ENCODE assay signal across 16 cellular contexts in the genomic region with DNA sequence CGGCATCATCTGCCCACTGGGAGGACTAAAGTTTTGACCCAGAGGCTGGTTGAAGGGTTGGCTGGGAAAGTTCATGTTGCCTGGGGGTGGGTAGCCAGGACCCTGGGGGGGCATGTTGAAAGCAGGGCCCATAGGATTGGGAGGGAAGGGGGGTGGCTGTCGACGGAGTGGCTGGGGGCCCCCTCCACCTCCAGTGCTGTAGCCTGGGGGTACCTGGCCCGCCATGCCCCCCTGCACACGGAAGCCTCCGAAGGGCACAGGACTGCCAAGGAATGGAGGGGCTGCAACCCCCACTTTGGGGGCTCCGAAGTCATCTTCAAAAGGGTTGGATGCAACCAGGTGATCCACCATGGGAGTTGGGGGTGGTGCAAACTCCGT. TPM values are rescaled to one million over a fixed set of nuclear protein-coding genes. Genes with fewer than 3 reads are reported as not detected.
DNase-seq lines count a peak whose midpoint lies in the region; ATAC-seq and TF ChIP-seq lines count a peak whose summit lies in the region.
"Had no signal": no experiment of that assay in that cellular context is flagged by ENCODE, and none has a peak within 500 bp of the region (broad histone marks: within the 10 kb centered on the region; RNA-seq: fewer than 3 reads in every experiment).

No MANE protein-coding gene starts in this region.

- peaks cover 22% of the 10 kb centered on the region for H3K36me3 Mint-ChIP-seq in T-helper 1 cell treated with Interleukin-12 subunit alpha and Interleukin-12 subunit beta and Interleukin-4 antibody, amounts not matched to agents 30 μg/mL and 1 μg/mL, for 36 hours (ENCODE audit: low read depth)
- peaks cover 19 to 48% of the 10 kb centered on the region in 2 donors for H3K36me3 Mint-ChIP-seq in CD4-positive, alpha-beta memory T cell
- H3K36me3 Mint-ChIP-seq in activated naive CD4-positive, alpha-beta T cell treated with anti-CD3 and anti-CD28 coated beads, Interleukin-2, amount 50 U/mL, for 72 hours, result peaks cover 15 to 24% of the 10 kb centered on the region in 2 donors
- peaks cover 0 to 25% (median 3%) of the 10 kb centered on the region in 3 donors for H3K36me3 Mint-ChIP-seq in naive thymus-derived CD8-positive, alpha-beta T cell

- POLR2A ChIA-PET in CD4-positive, alpha-beta memory T cell (lab: Charles Lee; ENCODE audit: partially characterized antibody), result interaction anchor here (1.2 to 41.7 kb wide), 5 partner anchors 8 to 47 kb away, joined by 4 to 1543 read pairs (median 58); partner anchors contain the start of genes CKS1B, FLAD1, LENEP and PMVK
- POLR2A ChIA-PET in naive thymus-derived CD8-positive, alpha-beta T cell (lab: Charles Lee), result interaction anchor here (0.6 to 6.6 kb wide), 5 partner anchors 7 to 280 kb away, joined by 3 to 67 read pairs (median 4); partner anchors contain the start of genes CKS1B and SHC1
- POLR2A ChIA-PET in OCI-LY7 (lab: Charles Lee), result interaction anchor here (0.6 kb wide), 1 partner anchor 25 kb away, joined by 3 read pairs; no protein-coding TSS in a partner anchor

- no peak overlapping the region for H2AFZ ChIP-seq in OCI-LY7 (ENCODE audit: low read length)

- no peak for TF ChIP-seq CTCF in OCI-LY7 (conservative IDR thresholded peaks at IDR 0.05; ENCODE audit: low read length)

- 0 out of 2 replicates have a peak, but pooled peaks cover 4% of the 10 kb centered on the region for H4K20me1 ChIP-seq in OCI-LY7 (ENCODE audit: insufficient read depth, low read length)

- H3K4me1 ChIP-seq in CD4-positive, alpha-beta memory T cell (ENCODE audit: insufficient read depth, low read length), result peaks cover 55% of the 10 kb centered on the region
- peaks cover 49% of the 10 kb centered on the region for H3K4me1 ChIP-seq in OCI-LY7 (ENCODE audit: insufficient read depth, low read length, poor library complexity, severe bottlenecking)

- peaks cover 25% of the 10 kb centered on the region for H3K79me2 ChIP-seq in OCI-LY7 (ENCODE audit: insufficient read depth, low read depth, low read length)

- no peak for DNase-seq in T-helper 1 cell
- DNase-seq in CD4-positive, alpha-beta memory T cell, result peak in 1 of 5 donors; percentile 34
- DNase-seq in activated naive CD4-positive, alpha-beta T cell treated with anti-CD3 and anti-CD28 coated beads, Interleukin-2, amount 50 U/mL, for 72 hours (ENCODE audit: low spot score in 2 of 2), result no peak
- DNase-seq in naive thymus-derived CD8-positive, alpha-beta T cell, result no peak
- no peak for DNase-seq in NCI-H345 treated with DMSO at 0.1 percent for 48 hours (lab: John Stamatoyannopoulos, UW; ENCODE audit: unreplicated experiment)
- no peak for DNase-seq in OCI-M1 (lab: John Stamatoyannopoulos, UW)
- no peak for DNase-seq in OCI-LY7 (ENCODE audit: low spot score)
- DNase-seq: activated CD8-positive, alpha-beta memory T cell treated with anti-CD3 and anti-CD28 coated beads, Interleukin-2, amount 50 U/mL, for 4 hours; cortex of kidney; head of caudate nucleus; IMR-90; SJCRH30; stimulated activated CD4-positive, alpha-beta T cell treated with anti-CD3 and anti-CD28 coated beads, Interleukin-15, amount 100 ng/mL, for 24 hours had no signal

- no TSS peak for BruUV-seq in OCI-LY7 (replicated peaks; lab: Mats Ljungman, UMichigan)

- no peaks in the 10 kb centered on the region for H3K27me3 Mint-ChIP-seq in T-helper 1 cell treated with Interleukin-12 subunit alpha and Interleukin-12 subunit beta and Interleukin-4 antibody, amounts not matched to agents 30 μg/mL and 1 μg/mL, for 36 hours (ENCODE audit: low read depth)
- no peaks in the 10 kb centered on the region for H3K27me3 Mint-ChIP-seq in CD4-positive, alpha-beta memory T cell
- no peaks in the 10 kb centered on the region for H3K27me3 Mint-ChIP-seq in naive thymus-derived CD8-positive, alpha-beta T cell

- no peaks in the 10 kb centered on the region for H3K27me3 ChIP-seq in CD4-positive, alpha-beta memory T cell (ENCODE audit: insufficient read depth, low read length)
- H3K27me3 ChIP-seq: ascending aorta, SJCRH30 had no signal

- no peak overlapping the region for H3K4me3 ChIP-seq in CD4-positive, alpha-beta memory T cell (ENCODE audit: low read length in 2 of 2)
- H3K4me3 ChIP-seq in OCI-LY7 (ENCODE audit: low read depth, low read length, poor library complexity, severe bottlenecking), result no peak overlapping the region
- H3K4me3 ChIP-seq: ascending aorta, SJCRH30 had no signal

- H3K27ac ChIP-seq in CD4-positive, alpha-beta memory T cell (ENCODE audit: low read depth, low read length), result no peak overlapping the region
- H3K27ac ChIP-seq in OCI-LY7 (ENCODE audit: low read depth, low read length, poor library complexity, severe bottlenecking), result no peak overlapping the region
- H3K27ac ChIP-seq: SJCRH30 had no signal

- H3K9me2 ChIP-seq in OCI-LY7 (ENCODE audit: insufficient read depth, low read length), result no peaks in the 10 kb centered on the region

- no peaks in the 10 kb centered on the region for H3K9me3 ChIP-seq in CD4-positive, alpha-beta memory T cell (ENCODE audit: control insufficient read depth in 1 of 2, low read length in 2 of 2)
- no peaks in the 10 kb centered on the region for H3K9me3 ChIP-seq in OCI-LY7 (ENCODE audit: low read length)
- H3K9me3 ChIP-seq: ascending aorta, SJCRH30 had no signal

- H3K9me3 Mint-ChIP-seq in T-helper 1 cell treated with Interleukin-12 subunit alpha and Interleukin-12 subunit beta and Interleukin-4 antibody, amounts not matched to agents 30 μg/mL and 1 μg/mL, for 36 hours, result no peaks in the 10 kb centered on the region
- peaks cover 0 to 3% (median 0%) of the 10 kb centered on the region in 8 donors for H3K9me3 Mint-ChIP-seq in CD4-positive, alpha-beta memory T cell
- no peaks in the 10 kb centered on the region for H3K9me3 Mint-ChIP-seq in activated naive CD4-positive, alpha-beta T cell treated with anti-CD3 and anti-CD28 coated beads, Interleukin-2, amount 50 U/mL, for 72 hours
- no peaks in the 10 kb centered on the region for H3K9me3 Mint-ChIP-seq in naive thymus-derived CD8-positive, alpha-beta T cell

- peaks cover 46% of the 10 kb centered on the region for H3K4me1 Mint-ChIP-seq in T-helper 1 cell treated with Interleukin-12 subunit alpha and Interleukin-12 subunit beta and Interleukin-4 antibody, amounts not matched to agents 30 μg/mL and 1 μg/mL, for 36 hours (ENCODE audit: low read depth)
- H3K4me1 Mint-ChIP-seq in CD4-positive, alpha-beta memory T cell, result peaks cover 31 to 75% (median 56%) of the 10 kb centered on the region in 4 donors
- H3K4me1 Mint-ChIP-seq in naive thymus-derived CD8-positive, alpha-beta T cell, result peaks cover 25 to 75% (median 57%) of the 10 kb centered on the region in 4 donors

- H3K4me2 ChIP-seq in OCI-LY7 (ENCODE audit: low read length), result no peak overlapping the region; the same call in 1 of the 2 replicates

- peak overlapping the region; percentile 59 for H3K4me3 Mint-ChIP-seq in T-helper 1 cell treated with Interleukin-12 subunit alpha and Interleukin-12 subunit beta and Interleukin-4 antibody, amounts not matched to agents 30 μg/mL and 1 μg/mL, for 36 hours
- peak overlapping the region in 5 of 8 donors; percentile 20 to 96 (median 41) for H3K4me3 Mint-ChIP-seq in CD4-positive, alpha-beta memory T cell
- peak overlapping the region in 9 of 10 donors; percentile 20 to 88 (median 45) for H3K4me3 Mint-ChIP-seq in naive thymus-derived CD8-positive, alpha-beta T cell

- no peak overlapping the region for H3K27ac Mint-ChIP-seq in T-helper 1 cell treated with Interleukin-12 subunit alpha and Interleukin-12 subunit beta and Interleukin-4 antibody, amounts not matched to agents 30 μg/mL and 1 μg/mL, for 36 hours
- H3K27ac Mint-ChIP-seq in CD4-positive, alpha-beta memory T cell, result peak overlapping the region in 3 of 7 donors; percentile 31 to 76 (median 70)
- H3K27ac Mint-ChIP-seq in activated naive CD4-positive, alpha-beta T cell treated with anti-CD3 and anti-CD28 coated beads, Interleukin-2, amount 50 U/mL, for 72 hours, result peak overlapping the region; percentile 82 to 91
- H3K27ac Mint-ChIP-seq in naive thymus-derived CD8-positive, alpha-beta T cell, result peak overlapping the region in 8 of 10 donors; percentile 22 to 98 (median 57)

- H3K36me3 ChIP-seq in CD4-positive, alpha-beta memory T cell (ENCODE audit: insufficient read depth, low read length), result peaks cover 26% of the 10 kb centered on the region
- peaks cover 53% of the 10 kb centered on the region for H3K36me3 ChIP-seq in OCI-LY7 (ENCODE audit: insufficient read depth, low read length)

- intact Hi-C loops in CD4-positive, alpha-beta memory T cell (cut with micrococcal nuclease), result no loop called here
- intact Hi-C loops in OCI-LY7 (cut with micrococcal nuclease; ENCODE audit: unreplicated experiment), result no loop called here

- ATAC-seq in activated naive CD4-positive, alpha-beta T cell treated with anti-CD3 and anti-CD28 coated beads, Interleukin-2, amount 50 U/mL, for 72 hours, result no peak
- no peak for ATAC-seq in naive thymus-derived CD8-positive, alpha-beta T cell
- ATAC-seq: esophagus mucosa had no signal

- CTCF ChIA-PET in CD4-positive, alpha-beta memory T cell (lab: Charles Lee; ENCODE audit: partially characterized antibody), result interaction anchor here (0.9 to 3.9 kb wide), 4 partner anchors 13 to 58 kb away, joined by 3 to 41 read pairs (median 26); partner anchors contain the start of genes CKS1B, PMVK and SHC1
- CTCF ChIA-PET in OCI-LY7 (lab: Charles Lee; ENCODE audit: unreplicated experiment), result no interaction called here

RNA-seq across cellular contexts. Expression of gene PYGO2, which starts 2.1 kb away (rescaled TPM):
- total RNA-seq in CD4-positive, alpha-beta memory T cell, result 10 to 100 TPM; 78.4 to 80.2 TPM
- polyA plus RNA-seq in CD4-positive, alpha-beta memory T cell, result 10 to 100 TPM; 22.5 to 54.2 TPM
- 10 to 100 TPM; 27.7 to 55.3 TPM for total RNA-seq in activated naive CD4-positive, alpha-beta T cell treated with anti-CD3 and anti-CD28 coated beads, Interleukin-2, amount 50 U/mL, for 72 hours
- 10 to 100 TPM; 55.6 to 57.3 TPM for total RNA-seq in naive thymus-derived CD8-positive, alpha-beta T cell
- 10 to 100 TPM; 21.5 to 50.8 (median 35.8) TPM for polyA plus RNA-seq in naive thymus-derived CD8-positive, alpha-beta T cell
- total RNA-seq in OCI-LY7 (2014; rRNA removed; shearing (Covaris generic)), result 36.5 and 44.3 TPM in 2 replicates
- 47.3 and 53.1 TPM in 2 replicates for total RNA-seq in OCI-LY7 (2022)

RNA-seq across cellular contexts. Expression of gene PBXIP1, which starts 3.5 kb away (rescaled TPM):
- total RNA-seq in CD4-positive, alpha-beta memory T cell, result 100 to 1,000 TPM; 435 to 438 TPM
- 100 to 1,000 TPM; 263 to 404 TPM for polyA plus RNA-seq in CD4-positive, alpha-beta memory T cell
- 10 to 100 TPM; 40.9 to 41.1 TPM for total RNA-seq in activated naive CD4-positive, alpha-beta T cell treated with anti-CD3 and anti-CD28 coated beads, Interleukin-2, amount 50 U/mL, for 72 hours
- 100 to 1,000 TPM; 317 to 319 TPM for total RNA-seq in naive thymus-derived CD8-positive, alpha-beta T cell
- 100 to 1,000 TPM; 182 to 239 (median 183) TPM for polyA plus RNA-seq in naive thymus-derived CD8-positive, alpha-beta T cell
- total RNA-seq in OCI-LY7 (2014; rRNA removed; shearing (Covaris generic)), result 23.8 and 26.6 TPM in 2 replicates
- 37.7 and 39.8 TPM in 2 replicates for total RNA-seq in OCI-LY7 (2022)

RNA-seq across cellular contexts. Expression of gene SHC1, which starts 11.1 kb away (rescaled TPM):
- 10 to 100 TPM; 78.4 to 81.7 TPM for total RNA-seq in CD4-positive, alpha-beta memory T cell
- 10 to 100 TPM; 36.4 to 44.5 TPM for polyA plus RNA-seq in CD4-positive, alpha-beta memory T cell
- 10 to 100 TPM; 50.3 to 76.2 TPM for total RNA-seq in activated naive CD4-positive, alpha-beta T cell treated with anti-CD3 and anti-CD28 coated beads, Interleukin-2, amount 50 U/mL, for 72 hours
- total RNA-seq in naive thymus-derived CD8-positive, alpha-beta T cell, result 10 to 100 TPM; 60.7 to 68.5 TPM
- 10 to 100 TPM; 22.6 to 27.4 (median 24.4) TPM for polyA plus RNA-seq in naive thymus-derived CD8-positive, alpha-beta T cell
- total RNA-seq in OCI-LY7 (2014; rRNA removed; shearing (Covaris generic)), result 31.4 and 37.6 TPM in 2 replicates
- 77.4 and 84.0 TPM in 2 replicates for total RNA-seq in OCI-LY7 (2022)

RNA-seq across cellular contexts. Expression of gene CKS1B, which starts 15.0 kb away (rescaled TPM):
- total RNA-seq in CD4-positive, alpha-beta memory T cell, result 10 to 100 TPM; 12.2 to 13.0 TPM
- polyA plus RNA-seq in CD4-positive, alpha-beta memory T cell, result 10 to 100 TPM; 50.2 to 67.9 TPM
- 100 to 1,000 TPM; 202 to 308 TPM for total RNA-seq in activated naive CD4-positive, alpha-beta T cell treated with anti-CD3 and anti-CD28 coated beads, Interleukin-2, amount 50 U/mL, for 72 hours
- 10 to 100 TPM; 11.1 to 11.7 TPM for total RNA-seq in naive thymus-derived CD8-positive, alpha-beta T cell
- 10 to 100 TPM; 58.0 to 66.6 (median 63.0) TPM for polyA plus RNA-seq in naive thymus-derived CD8-positive, alpha-beta T cell
- total RNA-seq in OCI-LY7 (2014; rRNA removed; shearing (Covaris generic)), result 149 and 204 TPM in 2 replicates
- total RNA-seq in OCI-LY7 (2022), result 230 and 260 TPM in 2 replicates

RNA-seq across cellular contexts. Expression of gene PMVK, which starts 22.9 kb away (rescaled TPM):
- 10 to 100 TPM; 17.6 to 21.2 TPM for total RNA-seq in CD4-positive, alpha-beta memory T cell
- 10 to 100 TPM; 61.7 to 87.0 TPM for polyA plus RNA-seq in CD4-positive, alpha-beta memory T cell
- 10 to 100 TPM; 12.2 to 34.2 TPM for total RNA-seq in activated naive CD4-positive, alpha-beta T cell treated with anti-CD3 and anti-CD28 coated beads, Interleukin-2, amount 50 U/mL, for 72 hours
- total RNA-seq in naive thymus-derived CD8-positive, alpha-beta T cell, result 10 to 100 TPM; 11.7 to 13.5 TPM
- polyA plus RNA-seq in naive thymus-derived CD8-positive, alpha-beta T cell, result 10 to 100 TPM; 41.0 to 45.7 (median 45.1) TPM
- 16.3 and 19.1 TPM in 2 replicates for total RNA-seq in OCI-LY7 (2014; rRNA removed; shearing (Covaris generic))
- total RNA-seq in OCI-LY7 (2022), result 45.9 and 54.0 TPM in 2 replicates

Comparison
In these comparisons a context has a peak if more than half of its experiments do, and no peak if none do; other contexts are left out.
1. RNA of gene PBXIP1, which starts 3.5 kb away (total RNA-seq): 435 to 438 TPM in CD4-positive, alpha-beta memory T cell and 317 to 319 TPM in naive thymus-derived CD8-positive, alpha-beta T cell; 40.9 to 41.1 TPM in activated naive CD4-positive, alpha-beta T cell treated with anti-CD3 and anti-CD28 coated beads, Interleukin-2, amount 50 U/mL, for 72 hours and 23.8 to 39.8 TPM in OCI-LY7; every median in the first group is over 4 times any median in the second.
2. Peak in every context shown above with its lines, with median percentiles within 50 percentile points of each other: H3K4me3 Mint-ChIP-seq.